24 cellular contexts compared by ENCODE assay signal in genomic region chr2:174873457-174873856, GRCh38.
A peak's percentile ranks its signal among the peaks of the same experiment; 100 is the strongest.
DNase-seq lines count a peak whose midpoint lies in the region; ATAC-seq and TF ChIP-seq lines count a peak whose summit lies in the region.
"Had no signal": no experiment of that assay in that cellular context is flagged by ENCODE, and none has a peak within 500 bp of the region (broad histone marks: within the 10 kb centered on the region; RNA-seq: fewer than 3 reads in every experiment).

No MANE protein-coding gene starts in this region.

- H3K27me3 ChIP-seq in endodermal cell (ENCODE audit: control insufficient read depth, insufficient read depth, low read length, poor library complexity, severe bottlenecking) (no peaks in the 10 kb centered on the region), trophoblast cell (ENCODE audit: insufficient read depth, low read length) (no peaks in the 10 kb centered on the region), gastroesophageal sphincter (no peaks in the 10 kb centered on the region)
- H3K27me3 ChIP-seq: brain microvascular endothelial cell, ovary, sigmoid colon had no signal

- in situ Hi-C loops in SK-MEL-5 (cut with HindIII; ENCODE audit: low pct_unique_long_range_greater_than_20kb, low sequenced_read_pairs): no loop called here

- H3K9me3 ChIP-seq in endodermal cell (ENCODE audit: control insufficient read depth, low read length): no peaks in the 10 kb centered on the region
- no peaks in the 10 kb centered on the region for H3K9me3 ChIP-seq in trophoblast cell (ENCODE audit: insufficient read depth, low read depth, low read length)
- H3K9me3 ChIP-seq in gastroesophageal sphincter: no peaks in the 10 kb centered on the region
- H3K9me3 ChIP-seq: ovary, sigmoid colon had no signal

- peak overlapping the region; percentile 56 for H3K27ac Mint-ChIP-seq in endodermal cell
- no peak overlapping the region for H3K27ac Mint-ChIP-seq in glutamatergic neuron (ENCODE audit: unreplicated experiment)
- H3K27ac Mint-ChIP-seq: activated CD4-positive, alpha-beta T cell treated with anti-CD3 and anti-CD28 coated beads for 36 hours; activated T-cell treated with anti-CD3 and anti-CD28 coated beads, Interleukin-2, amount 50 U/mL, for 72 hours; naive thymus-derived CD8-positive, alpha-beta T cell; stimulated activated memory B cell treated with anti-CD40 and anti-IgM and Interleukin-4, amounts not matched to agents 10 μg/mL and 1 μg/mL and 100 μg/mL, for 72 hours had no signal

- peak overlapping the region; percentile 25 for H3K4me3 ChIP-seq in endodermal cell (ENCODE audit: low read length)
- no peak overlapping the region for H3K4me3 ChIP-seq in trophoblast cell (ENCODE audit: low read depth, low read length)
- no peak overlapping the region for H3K4me3 ChIP-seq in gastroesophageal sphincter
- H3K4me3 ChIP-seq: ovary, sigmoid colon had no signal

- H3K4me1 ChIP-seq in endodermal cell (ENCODE audit: control insufficient read depth, insufficient read depth, low read length): peaks cover 9% of the 10 kb centered on the region
- peaks cover 0 to 2% of the 10 kb centered on the region in 2 experiments for H3K4me1 ChIP-seq in trophoblast cell (ENCODE audit: control insufficient read depth in 1 of 2, insufficient read depth in 2 of 2, low read length in 2 of 2)
- peaks cover 0 to 11% (median 0%) of the 10 kb centered on the region in 3 donors for H3K4me1 ChIP-seq in gastroesophageal sphincter

- TF ChIP-seq CTCF in endodermal cell (conservative IDR thresholded peaks at IDR 0.05) (no peak), glutamatergic neuron (IDR thresholded peaks at IDR 0.05; ENCODE audit: partially characterized antibody, unreplicated experiment) (no peak), gastroesophageal sphincter (IDR thresholded peaks at IDR 0.05) (no peak)

- no peak overlapping the region for H2BK5ac ChIP-seq in trophoblast cell (ENCODE audit: low read depth, low read length, poor library complexity)

- no peak for TF ChIP-seq POLR2A in gastroesophageal sphincter (IDR thresholded peaks at IDR 0.05)

- H4K12ac ChIP-seq in trophoblast cell (ENCODE audit: low read depth, low read length): no peak overlapping the region

- H3K14ac ChIP-seq in trophoblast cell (ENCODE audit: low read length): no peak overlapping the region

- TF ChIP-seq EP300 in gastroesophageal sphincter (IDR thresholded peaks at IDR 0.05): no peak

- no peak overlapping the region for H4K91ac ChIP-seq in trophoblast cell (ENCODE audit: low read depth, low read length)

- H3K9ac ChIP-seq in endodermal cell (ENCODE audit: extremely low read depth, low read length, poor library complexity, severe bottlenecking): no peak overlapping the region
- H3K9ac ChIP-seq in trophoblast cell (ENCODE audit: low read length): no peak overlapping the region
- H3K9ac ChIP-seq: KMS-11 had no signal

- H3K23ac ChIP-seq in trophoblast cell (ENCODE audit: low read length): no peak overlapping the region

- H3K9me3 Mint-ChIP-seq in endodermal cell (no peaks in the 10 kb centered on the region), glutamatergic neuron (ENCODE audit: unreplicated experiment) (no peaks in the 10 kb centered on the region)
- H3K9me3 Mint-ChIP-seq: activated T-cell treated with anti-CD3 and anti-CD28 coated beads, Interleukin-2, amount 50 U/mL, for 72 hours; naive thymus-derived CD8-positive, alpha-beta T cell; stimulated activated memory B cell treated with anti-CD40 and anti-IgM and Interleukin-4, amounts not matched to agents 10 μg/mL and 1 μg/mL and 100 μg/mL, for 72 hours had no signal

- H3K4ac ChIP-seq in trophoblast cell (ENCODE audit: low read depth, low read length): no peak overlapping the region

- peaks cover 11% of the 10 kb centered on the region for H3K36me3 Mint-ChIP-seq in endodermal cell (ENCODE audit: low read depth)
- no peaks in the 10 kb centered on the region for H3K36me3 Mint-ChIP-seq in glutamatergic neuron (ENCODE audit: unreplicated experiment)
- H3K36me3 Mint-ChIP-seq: naive thymus-derived CD8-positive, alpha-beta T cell; stimulated activated memory B cell treated with anti-CD40 and anti-IgM and Interleukin-4, amounts not matched to agents 10 μg/mL and 1 μg/mL and 100 μg/mL, for 72 hours had no signal

- H3K27ac ChIP-seq in endodermal cell (ENCODE audit: low read depth, low read length) (no peak overlapping the region), trophoblast cell (ENCODE audit: low read depth, low read length) (peak overlapping the region; percentile 54), gastroesophageal sphincter (no peak overlapping the region)
- H3K27ac ChIP-seq: brain microvascular endothelial cell, KMS-11, ovary, sigmoid colon had no signal

- no peaks in the 10 kb centered on the region for H3K79me2 ChIP-seq in trophoblast cell (ENCODE audit: control insufficient read depth, insufficient read depth, low read length, poor library complexity)

- DNase-seq in EH (ENCODE audit: low read depth) (peak; percentile 77), SK-MEL-5 (ENCODE audit: low read depth, low spot score) (peak; percentile 62), endodermal cell (no peak), trophoblast cell (no peak), glutamatergic neuron (no peak)
- DNase-seq: activated CD4-positive, alpha-beta T cell treated with anti-CD3 and anti-CD28 coated beads for 36 hours; activated naive CD4-positive, alpha-beta T cell treated with anti-CD3 and anti-CD28 coated beads, Interleukin-2, amount 50 U/mL, for 16 hours; activated T-cell treated with anti-CD3 and anti-CD28 coated beads, Interleukin-2, amount 50 U/mL, for 72 hours; brain microvascular endothelial cell; COR-L47; cortex of kidney; DND-41; mesenchymal stem cell; naive thymus-derived CD8-positive, alpha-beta T cell; NCI-H187; NCI-H748 treated with DMSO at 0.1 percent for 48 hours; ovary; SHP77; sigmoid colon; T-helper 1 cell had no signal

- no peak overlapping the region for H2BK12ac ChIP-seq in trophoblast cell (ENCODE audit: low read length)

- H3K18ac ChIP-seq in trophoblast cell (ENCODE audit: low read length): no peak overlapping the region

- H3K4me2 ChIP-seq in trophoblast cell (ENCODE audit: low read length): no peak overlapping the region
- H3K4me2 ChIP-seq: KMS-11 had no signal

- no peak overlapping the region for H3K4me3 Mint-ChIP-seq in endodermal cell
- no peak overlapping the region for H3K4me3 Mint-ChIP-seq in glutamatergic neuron (ENCODE audit: unreplicated experiment)
- H3K4me3 Mint-ChIP-seq: activated CD4-positive, alpha-beta T cell treated with anti-CD3 and anti-CD28 coated beads for 36 hours; activated T-cell treated with anti-CD3 and anti-CD28 coated beads, Interleukin-2, amount 50 U/mL, for 72 hours; naive thymus-derived CD8-positive, alpha-beta T cell; stimulated activated memory B cell treated with anti-CD40 and anti-IgM and Interleukin-4, amounts not matched to agents 10 μg/mL and 1 μg/mL and 100 μg/mL, for 72 hours had no signal

- H3K27me3 Mint-ChIP-seq in endodermal cell (ENCODE audit: insufficient read depth) (no peaks in the 10 kb centered on the region), glutamatergic neuron (ENCODE audit: unreplicated experiment) (no peaks in the 10 kb centered on the region)
- H3K27me3 Mint-ChIP-seq: activated CD4-positive, alpha-beta T cell treated with anti-CD3 and anti-CD28 coated beads for 36 hours; naive thymus-derived CD8-positive, alpha-beta T cell; stimulated activated memory B cell treated with anti-CD40 and anti-IgM and Interleukin-4, amounts not matched to agents 10 μg/mL and 1 μg/mL and 100 μg/mL, for 72 hours had no signal

- H3K4me1 Mint-ChIP-seq in endodermal cell (peaks cover 27% of the 10 kb centered on the region), glutamatergic neuron (ENCODE audit: low read depth, unreplicated experiment) (peaks cover 21% of the 10 kb centered on the region)
- H3K4me1 Mint-ChIP-seq: activated CD4-positive, alpha-beta T cell treated with anti-CD3 and anti-CD28 coated beads for 36 hours; naive thymus-derived CD8-positive, alpha-beta T cell; stimulated activated memory B cell treated with anti-CD40 and anti-IgM and Interleukin-4, amounts not matched to agents 10 μg/mL and 1 μg/mL and 100 μg/mL, for 72 hours had no signal

- H2BK120ac ChIP-seq in trophoblast cell (ENCODE audit: insufficient read depth, low read length, poor library complexity): no peak overlapping the region

- H3K79me1 ChIP-seq in trophoblast cell (ENCODE audit: low read length): no peaks in the 10 kb centered on the region

- no peak overlapping the region for H4K8ac ChIP-seq in trophoblast cell (ENCODE audit: low read depth, low read length)

- no peak overlapping the region for H2AFZ ChIP-seq in trophoblast cell (ENCODE audit: insufficient read depth, low read length, poor library complexity)

- ATAC-seq in gastroesophageal sphincter: no peak
- no peak for ATAC-seq in GM19455 (IDR thresholded peaks at IDR 0.05; ENCODE audit: unreplicated experiment)
- ATAC-seq: activated CD4-positive, alpha-beta T cell treated with anti-CD3 and anti-CD28 coated beads for 36 hours; activated T-cell treated with anti-CD3 and anti-CD28 coated beads, Interleukin-2, amount 50 U/mL, for 72 hours; naive thymus-derived CD8-positive, alpha-beta T cell; stimulated activated memory B cell treated with anti-CD40 and anti-IgM and Interleukin-4, amounts not matched to agents 10 μg/mL and 1 μg/mL and 100 μg/mL, for 72 hours had no signal

- no peak overlapping the region for H2AK5ac ChIP-seq in trophoblast cell (ENCODE audit: low read length)

- H3K36me3 ChIP-seq in endodermal cell (ENCODE audit: control insufficient read depth, insufficient read depth, low read length) (peaks cover 15% of the 10 kb centered on the region), trophoblast cell (ENCODE audit: control insufficient read depth in 1 of 2, insufficient read depth in 2 of 2, low read length in 2 of 2) (no peaks in the 10 kb centered on the region), gastroesophageal sphincter (peaks cover 0 to 9% of the 10 kb centered on the region in 2 donors)
- H3K36me3 ChIP-seq: brain microvascular endothelial cell, ovary, sigmoid colon had no signal

Comparison
In these comparisons a context has a peak if more than half of its experiments do, and no peak if none do; other contexts are left out.
1. DNase-seq: peak in EH (single experiment) and SK-MEL-5 (single experiment); none in endodermal cell (single experiment), trophoblast cell (0 of 2) and glutamatergic neuron (single experiment).